Comparison of ENCODE assay signal across 8 cellular contexts in the genomic region with DNA sequence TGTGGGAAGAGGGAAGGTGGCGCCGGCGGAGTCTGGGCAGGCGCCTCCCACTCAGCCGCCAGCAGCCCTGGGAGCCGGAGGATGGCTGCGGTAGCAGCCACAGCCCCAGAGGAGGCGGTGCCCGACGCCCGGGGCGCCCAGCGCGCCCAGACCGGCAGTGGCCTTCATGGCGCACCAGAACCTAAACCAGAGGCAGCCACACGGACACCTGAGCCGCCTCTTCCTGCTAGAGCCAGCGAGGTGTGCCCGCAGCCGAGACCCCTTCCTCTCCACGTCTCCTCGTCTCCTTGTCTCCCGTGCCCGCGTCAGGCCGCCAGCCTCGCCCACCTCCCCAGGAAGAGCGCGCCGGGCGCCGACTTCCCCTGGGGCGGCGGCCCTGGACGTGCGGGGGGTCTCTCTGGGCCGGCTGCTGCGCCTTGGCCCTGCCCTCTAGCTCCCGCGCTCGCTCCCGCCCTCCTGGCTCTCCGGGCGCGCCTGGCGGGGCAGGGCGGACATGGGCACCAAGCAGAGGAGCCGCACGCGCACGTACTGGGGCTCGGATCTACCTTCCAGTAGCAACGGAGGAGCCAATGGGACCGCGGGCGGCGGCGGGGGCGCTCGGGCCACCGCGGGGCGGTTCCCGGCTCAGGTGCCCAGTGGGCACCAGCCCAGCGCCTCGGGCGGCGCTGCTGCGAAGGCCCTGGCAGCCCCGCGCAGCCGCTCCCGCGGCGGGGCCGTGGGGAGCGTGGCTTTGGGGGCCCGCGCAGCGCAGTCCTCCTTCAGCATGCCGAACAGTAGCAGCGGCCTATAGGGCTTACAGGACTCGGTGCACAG. TPM values are rescaled to one million over a fixed set of nuclear protein-coding genes. Genes with fewer than 3 reads are reported as not detected.
DNase-seq lines count a peak whose midpoint lies in the region; ATAC-seq and TF ChIP-seq lines count a peak whose summit lies in the region.

No MANE protein-coding gene starts in this region.

- peaks cover 0 to 3% of the 10 kb centered on the region in 2 donors for H3K4me1 ChIP-seq in breast epithelium
- H3K4me1 ChIP-seq in skeletal muscle satellite cell (ENCODE audit: control insufficient read depth, insufficient read depth, low read length), result peaks cover 3% of the 10 kb centered on the region

- peak overlapping the region; percentile 88 to 91 for H3K27ac ChIP-seq in breast epithelium

- peak overlapping the region; percentile 98 for H3K4me2 ChIP-seq in skeletal muscle satellite cell (ENCODE audit: low read length)

- intact Hi-C loops in breast epithelium (cut with DNase I; ENCODE audit: low total_unique reads), result no loop called here

- ATAC-seq in HG03342 (IDR thresholded peaks at IDR 0.05; ENCODE audit: unreplicated experiment), result no peak

- no peaks in the 10 kb centered on the region for H3K36me3 ChIP-seq in H7 (replicated peaks; ENCODE audit: control insufficient read depth, insufficient read depth, low read length)
- H3K36me3 ChIP-seq in breast epithelium, result no peaks in the 10 kb centered on the region
- H3K36me3 ChIP-seq in skeletal muscle satellite cell (ENCODE audit: insufficient read depth, low read length), result no peaks in the 10 kb centered on the region

- no peak for TF ChIP-seq CTCF in breast epithelium (IDR thresholded peaks at IDR 0.05)

- DNase-seq in AG20443 (ENCODE audit: low spot score) (peak; percentile 74), H7 (peak; percentile 82), NCI-H774 (lab: John Stamatoyannopoulos, UW) (peak; percentile 69), breast epithelium (ENCODE audit: low spot score in 2 of 2) (peak in 1 of 2 donors; percentile 30), iris pigment epithelial cell (ENCODE audit: low read depth) (peak; percentile 24)
- DNase-seq in stimulated activated CD4-positive, alpha-beta T cell treated with anti-CD3 and anti-CD28 coated beads, Interleukin-4, amount 100 ng/mL, for 1 hour, result no peak

- H3K9me3 ChIP-seq in breast epithelium, result no peaks in the 10 kb centered on the region
- no peaks in the 10 kb centered on the region for H3K9me3 ChIP-seq in skeletal muscle satellite cell (replicated peaks; ENCODE audit: low read length)

- H3K4me3 ChIP-seq in H7 (ENCODE audit: insufficient read depth, low read depth, low read length) (peak overlapping the region; percentile 83), breast epithelium (peak overlapping the region; percentile 62 to 71 (median 68)), skeletal muscle satellite cell (ENCODE audit: low read length) (peak overlapping the region; percentile 83)

- H3K9ac ChIP-seq in skeletal muscle satellite cell (ENCODE audit: low read depth, low read length), result peak overlapping the region; percentile 54

- peaks cover 28% of the 10 kb centered on the region for H3K27me3 ChIP-seq in H7 (ENCODE audit: control insufficient read depth, insufficient read depth, low read length)
- peaks cover 0 to 7% of the 10 kb centered on the region in 2 donors for H3K27me3 ChIP-seq in breast epithelium
- peaks cover 43% of the 10 kb centered on the region for H3K27me3 ChIP-seq in skeletal muscle satellite cell (ENCODE audit: control insufficient read depth, insufficient read depth, low read length)

- TF ChIP-seq POLR2A in breast epithelium (IDR thresholded peaks at IDR 0.05), result no peak

RNA-seq across cellular contexts. Expression of gene SFTPD, which starts 33.0 kb away (rescaled TPM):
- total RNA-seq in H7 (2014; rRNA removed; shearing (Covaris generic)), result 0.21 and 1.5 TPM in 2 replicates
- 1 to 10 TPM in 2 of 3 donors, not detected in 1; 2.2 to 2.5 TPM for total RNA-seq in breast epithelium
- total RNA-seq in skeletal muscle satellite cell (2012; rRNA removed), result not detected in 2 replicates
